In genomic region chr3:188577539-188577938, GRCh38 we compare ENCODE assay signal across 16 cellular contexts.
DNase-seq lines count a peak whose midpoint lies in the region; ATAC-seq and TF ChIP-seq lines count a peak whose summit lies in the region.
"Had no signal": no experiment of that assay in that cellular context is flagged by ENCODE, and none has a peak within 500 bp of the region (broad histone marks: within the 10 kb centered on the region; RNA-seq: fewer than 3 reads in every experiment).

No MANE protein-coding gene starts in this region.

- DNase-seq in ascending aorta (ENCODE audit: low spot score in 2 of 2) (no peak), NOMO-1 treated with DMSO at 0.1 percent for 48 hours (lab: John Stamatoyannopoulos, UW; ENCODE audit: unreplicated experiment) (no peak), T1000 (lab: John Stamatoyannopoulos, UW) (no peak), NCI-H187 (lab: John Stamatoyannopoulos, UW) (no peak)
- DNase-seq: ACHN, AML-193, Caco-2, NCI-H1092 treated with DMSO at 0.1 percent for 48 hours, NCI-H510A treated with DMSO at 0.1 percent for 48 hours, RPMI8226, SJCRH30 had no signal

- H3K27ac ChIP-seq in DOHH2 (ENCODE audit: low read depth, low read length) (peak overlapping the region; percentile 87; the same call in 1 of the 2 replicates), ascending aorta (peak overlapping the region; percentile 85), muscle layer of colon (ENCODE audit: low read depth, low read length) (peak overlapping the region; percentile 89), stomach smooth muscle (ENCODE audit: low read length) (peak overlapping the region; percentile 85)
- H3K27ac ChIP-seq: KMS-11, SJCRH30 had no signal

- no peaks in the 10 kb centered on the region for H3K9me2 ChIP-seq in DOHH2 (replicated peaks; ENCODE audit: control insufficient read depth, low read length)

- intact Hi-C loops in ascending aorta (cut with DNase I): loop anchor here (5.0 kb wide), 1 partner anchor 370 kb away; no protein-coding TSS in a partner anchor

- no peak for ATAC-seq in GM18870 (IDR thresholded peaks at IDR 0.05; ENCODE audit: unreplicated experiment)

- H3K4me3 ChIP-seq in DOHH2 (ENCODE audit: low read length): no peak overlapping the region
- H3K4me3 ChIP-seq in ascending aorta: no peak overlapping the region
- no peak overlapping the region for H3K4me3 ChIP-seq in muscle layer of colon (ENCODE audit: low read depth in 1 of 2, low read length in 2 of 2)
- H3K4me3 ChIP-seq in stomach smooth muscle (ENCODE audit: low read length in 2 of 2): no peak overlapping the region
- H3K4me3 ChIP-seq: SJCRH30 had no signal

- no peak for TF ChIP-seq CTCF in DOHH2 (IDR thresholded peaks at IDR 0.05; ENCODE audit: low read depth, low read length, poor library complexity, severe bottlenecking)
- TF ChIP-seq CTCF in ascending aorta (IDR thresholded peaks at IDR 0.05): no peak

- H3K27me3 ChIP-seq in DOHH2 (ENCODE audit: control insufficient read depth, low read length) (no peaks in the 10 kb centered on the region), ascending aorta (no peaks in the 10 kb centered on the region), muscle layer of colon (ENCODE audit: control insufficient read depth in 1 of 2, insufficient read depth in 2 of 2, low read length in 2 of 2) (no peaks in the 10 kb centered on the region), stomach smooth muscle (ENCODE audit: control insufficient read depth in 1 of 2, insufficient read depth in 2 of 2, low read length in 2 of 2) (no peaks in the 10 kb centered on the region)
- H3K27me3 ChIP-seq: SJCRH30 had no signal

- H3K9me3 ChIP-seq in DOHH2 (ENCODE audit: control insufficient read depth, insufficient read depth, low read length) (no peaks in the 10 kb centered on the region), ascending aorta (no peaks in the 10 kb centered on the region), muscle layer of colon (ENCODE audit: low read length) (no peaks in the 10 kb centered on the region), stomach smooth muscle (ENCODE audit: control insufficient read depth in 2 of 2, low read length in 2 of 2) (no peaks in the 10 kb centered on the region)
- H3K9me3 ChIP-seq: Caco-2, SJCRH30 had no signal

- H3K4me1 ChIP-seq in DOHH2 (ENCODE audit: control insufficient read depth, low read length) (peaks cover 93% of the 10 kb centered on the region), ascending aorta (peaks cover 0 to 39% of the 10 kb centered on the region in 2 donors), muscle layer of colon (ENCODE audit: insufficient read depth, low read length) (peaks cover 64% of the 10 kb centered on the region), stomach smooth muscle (ENCODE audit: control insufficient read depth, insufficient read depth, low read length) (peaks cover 28% of the 10 kb centered on the region)
- H3K4me1 ChIP-seq: SJCRH30 had no signal

- H3F3A ChIP-seq in DOHH2 (ENCODE audit: control insufficient read depth, insufficient read depth): peaks cover 15% of the 10 kb centered on the region

- no peaks in the 10 kb centered on the region for H4K20me1 ChIP-seq in DOHH2 (ENCODE audit: control insufficient read depth, insufficient read depth, low read depth, low read length)

- no peak overlapping the region for H3K4me2 ChIP-seq in DOHH2 (ENCODE audit: low read length)
- H3K4me2 ChIP-seq: KMS-11 had no signal

- H3K36me3 ChIP-seq in DOHH2 (ENCODE audit: control insufficient read depth, low read length): peaks cover 45% of the 10 kb centered on the region
- H3K36me3 ChIP-seq in ascending aorta: no peaks in the 10 kb centered on the region
- H3K36me3 ChIP-seq in muscle layer of colon (ENCODE audit: insufficient read depth, low read length): no peaks in the 10 kb centered on the region
- peaks cover 0 to 2% of the 10 kb centered on the region in 2 donors for H3K36me3 ChIP-seq in stomach smooth muscle (ENCODE audit: control insufficient read depth in 2 of 2, insufficient read depth in 2 of 2, low read length in 2 of 2)
- H3K36me3 ChIP-seq: SJCRH30 had no signal

- H3K79me2 ChIP-seq in DOHH2 (ENCODE audit: control insufficient read depth, low read length): peaks cover 22% of the 10 kb centered on the region

- H3K9ac ChIP-seq in muscle layer of colon (ENCODE audit: low read length) (no peak overlapping the region), stomach smooth muscle (ENCODE audit: low read length in 2 of 2) (no peak overlapping the region)
- H3K9ac ChIP-seq: KMS-11 had no signal
